ENCODE assay signal across 13 cellular contexts in the genomic region with DNA sequence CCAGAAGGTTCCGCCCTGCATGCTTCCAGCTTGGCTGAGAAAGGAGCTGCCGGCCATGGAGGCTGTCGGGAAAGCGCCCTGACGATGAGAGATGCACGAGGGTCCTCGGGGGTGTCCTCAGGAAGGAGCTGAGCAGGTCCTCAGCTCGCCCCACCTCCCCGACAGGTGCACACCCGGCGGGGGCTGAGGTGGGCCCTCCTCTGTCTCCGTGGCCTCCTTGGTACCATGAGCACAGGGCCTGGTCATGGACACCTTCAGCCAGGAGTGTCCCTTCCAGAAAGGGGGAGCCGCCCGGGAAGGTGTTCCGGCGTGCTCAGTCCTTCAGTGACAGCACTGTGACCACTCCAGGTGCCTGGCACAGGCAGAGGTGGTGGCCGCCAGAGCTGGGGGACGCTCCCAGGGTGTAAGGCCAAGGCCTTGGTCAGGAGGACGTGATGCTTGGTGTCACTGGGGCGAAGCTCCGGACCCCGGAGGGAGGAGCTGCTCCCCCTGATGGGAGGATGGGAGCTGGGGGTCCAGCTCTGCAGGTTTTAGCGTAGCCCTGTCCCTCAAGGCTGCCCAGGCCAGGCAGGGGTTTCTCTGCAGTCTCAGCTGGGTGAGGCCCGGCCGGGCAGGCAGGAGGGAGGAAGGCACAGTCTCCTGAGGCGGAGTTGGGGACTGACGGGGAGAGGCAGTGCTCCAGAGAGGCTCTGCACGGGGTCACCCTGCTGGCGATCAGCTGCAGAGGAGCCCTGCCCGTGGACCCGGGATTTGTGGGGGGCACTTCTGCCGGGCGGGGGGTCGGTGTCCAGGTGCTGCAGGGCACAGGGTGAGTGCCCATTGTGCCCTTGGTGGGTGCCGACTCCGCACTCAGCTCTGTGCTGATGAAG. TPM values are rescaled to one million over a fixed set of nuclear protein-coding genes. Genes with fewer than 3 reads are reported as not detected.
DNase-seq lines count a peak whose midpoint lies in the region; ATAC-seq and TF ChIP-seq lines count a peak whose summit lies in the region.
"Had no signal": no experiment of that assay in that cellular context is flagged by ENCODE, and none has a peak within 500 bp of the region (broad histone marks: within the 10 kb centered on the region; RNA-seq: fewer than 3 reads in every experiment).

No MANE protein-coding gene starts in this region.

- H3K36me3 Mint-ChIP-seq in endodermal cell (ENCODE audit: low read depth): no peaks in the 10 kb centered on the region
- H3K36me3 Mint-ChIP-seq in activated T-helper 1 cell treated with anti-CD3 and anti-CD28 coated beads, Interleukin-12 subunit alpha, Interleukin-12 subunit beta, Interleukin-2, Interleukin-4 antibody, amounts not matched to agents 30 ng/mL and 10 ng/mL and 1 ng/mL, durations not matched to agents 14 hours and 24 hours and 36 hours (ENCODE audit: low read depth): peaks cover 1% of the 10 kb centered on the region
- H3K36me3 Mint-ChIP-seq: activated CD8-positive, alpha-beta memory T cell treated with anti-CD3 and anti-CD28 coated beads, Interleukin-2, amount 10 ng/mL, durations not matched to agents 7 days and 5 days had no signal

- intact Hi-C loops in A673 (cut with micrococcal nuclease; ENCODE audit: unreplicated experiment): no loop called here
- intact Hi-C loops in ovary (cut with DNase I): loop anchor here in 1 of 4 donors (10.0 kb wide), 1 partner anchor 305 kb away; no protein-coding TSS in a partner anchor
- intact Hi-C loops in activated T-helper 1 cell treated with anti-CD3 and anti-CD28 coated beads, Interleukin-12 subunit alpha, Interleukin-12 subunit beta, Interleukin-2, Interleukin-4 antibody, amounts not matched to agents 30 ng/mL and 10 ng/mL and 1 ng/mL, durations not matched to agents 14 hours and 24 hours and 36 hours (cut with micrococcal nuclease): no loop called here

- H3K9me3 ChIP-seq in A673 (ENCODE audit: low read depth, low read length, poor library complexity, severe bottlenecking) (no peaks in the 10 kb centered on the region), endodermal cell (ENCODE audit: control insufficient read depth, low read length) (peaks cover 8% of the 10 kb centered on the region), ovary (no peaks in the 10 kb centered on the region)
- H3K9me3 ChIP-seq: BE2C had no signal

- no peak overlapping the region for H3K4me3 Mint-ChIP-seq in endodermal cell
- H3K4me3 Mint-ChIP-seq in activated T-helper 1 cell treated with anti-CD3 and anti-CD28 coated beads, Interleukin-12 subunit alpha, Interleukin-12 subunit beta, Interleukin-2, Interleukin-4 antibody, amounts not matched to agents 30 ng/mL and 10 ng/mL and 1 ng/mL, durations not matched to agents 14 hours and 24 hours and 36 hours: no peak overlapping the region
- H3K4me3 Mint-ChIP-seq: activated CD8-positive, alpha-beta memory T cell treated with anti-CD3 and anti-CD28 coated beads, Interleukin-2, amount 10 ng/mL, durations not matched to agents 7 days and 5 days had no signal

- ATAC-seq in GM18868 (IDR thresholded peaks at IDR 0.05; ENCODE audit: unreplicated experiment): no peak
- ATAC-seq in GM18907 (IDR thresholded peaks at IDR 0.05; ENCODE audit: unreplicated experiment): no peak
- ATAC-seq: activated CD8-positive, alpha-beta memory T cell treated with anti-CD3 and anti-CD28 coated beads, Interleukin-2, amount 10 ng/mL, durations not matched to agents 7 days and 5 days had no signal

- H3K27me3 ChIP-seq in A673 (replicated peaks; ENCODE audit: insufficient read depth, low read depth, low read length, poor library complexity) (no peaks in the 10 kb centered on the region), endodermal cell (ENCODE audit: control insufficient read depth, insufficient read depth, low read length, poor library complexity, severe bottlenecking) (no peaks in the 10 kb centered on the region), ovary (no peaks in the 10 kb centered on the region)

- no peaks in the 10 kb centered on the region for H3K36me3 ChIP-seq in A673 (ENCODE audit: insufficient read depth, low read length, poor library complexity, severe bottlenecking)
- H3K36me3 ChIP-seq in endodermal cell (ENCODE audit: control insufficient read depth, insufficient read depth, low read length): no peaks in the 10 kb centered on the region
- no peaks in the 10 kb centered on the region for H3K36me3 ChIP-seq in ovary
- H3K36me3 ChIP-seq: BE2C had no signal

- H3K9ac ChIP-seq in endodermal cell (ENCODE audit: extremely low read depth, low read length, poor library complexity, severe bottlenecking): no peak overlapping the region

- peaks cover 2% of the 10 kb centered on the region for H3K27me3 Mint-ChIP-seq in endodermal cell (ENCODE audit: insufficient read depth)
- H3K27me3 Mint-ChIP-seq in activated T-helper 1 cell treated with anti-CD3 and anti-CD28 coated beads, Interleukin-12 subunit alpha, Interleukin-12 subunit beta, Interleukin-2, Interleukin-4 antibody, amounts not matched to agents 30 ng/mL and 10 ng/mL and 1 ng/mL, durations not matched to agents 14 hours and 24 hours and 36 hours (ENCODE audit: insufficient read depth): peaks cover 2% of the 10 kb centered on the region

- H3K4me3 ChIP-seq in A673 (ENCODE audit: low read depth, low read length, poor library complexity, severe bottlenecking): peak overlapping the region; percentile 25
- H3K4me3 ChIP-seq in endodermal cell (ENCODE audit: low read length): no peak overlapping the region
- H3K4me3 ChIP-seq in ovary: peak overlapping the region; percentile 40

- WGBS in endodermal cell (ENCODE audit: insufficient coverage in 1 of 2, insufficient read length in 1 of 2), 2 experiments: 92 to 94% methylated on average over 28 to 36 of the region's 36 CpGs
- WGBS in ovary, 3 donors: 79 to 82% (median 79%) methylated on average over 34 to 36 of the region's 36 CpGs

- BruUV-seq in A673 (replicated peaks; lab: Mats Ljungman, UMichigan): no TSS peak

- H3K9me3 Mint-ChIP-seq in endodermal cell: peaks cover 16% of the 10 kb centered on the region
- H3K9me3 Mint-ChIP-seq in activated T-helper 1 cell treated with anti-CD3 and anti-CD28 coated beads, Interleukin-12 subunit alpha, Interleukin-12 subunit beta, Interleukin-2, Interleukin-4 antibody, amounts not matched to agents 30 ng/mL and 10 ng/mL and 1 ng/mL, durations not matched to agents 14 hours and 24 hours and 36 hours: no peaks in the 10 kb centered on the region

- CTCF ChIA-PET in A673 (lab: Charles Lee) (no interaction called here), HEK293T (lab: Yijun Ruan, JAX) (no interaction called here)

- H3K27ac Mint-ChIP-seq in endodermal cell: no peak overlapping the region
- no peak overlapping the region for H3K27ac Mint-ChIP-seq in activated T-helper 1 cell treated with anti-CD3 and anti-CD28 coated beads, Interleukin-12 subunit alpha, Interleukin-12 subunit beta, Interleukin-2, Interleukin-4 antibody, amounts not matched to agents 30 ng/mL and 10 ng/mL and 1 ng/mL, durations not matched to agents 14 hours and 24 hours and 36 hours
- H3K27ac Mint-ChIP-seq: activated CD8-positive, alpha-beta memory T cell treated with anti-CD3 and anti-CD28 coated beads, Interleukin-2, amount 10 ng/mL, durations not matched to agents 7 days and 5 days had no signal

- no peak for DNase-seq in A673 (ENCODE audit: low spot score)
- DNase-seq in HEK293T (ENCODE audit: extremely low spot score): peak; percentile 7
- peak; percentile 55 for DNase-seq in endodermal cell
- DNase-seq in ovary: no peak
- no peak for DNase-seq in SHP77 (lab: John Stamatoyannopoulos, UW)
- no peak for DNase-seq in activated T-helper 1 cell treated with anti-CD3 and anti-CD28 coated beads, Interleukin-12 subunit alpha, Interleukin-12 subunit beta, Interleukin-2, Interleukin-4 antibody, amounts not matched to agents 30 ng/mL and 10 ng/mL and 1 ng/mL, durations not matched to agents 14 hours and 24 hours and 36 hours (ENCODE audit: low spot score)
- DNase-seq: activated CD8-positive, alpha-beta memory T cell treated with anti-CD3 and anti-CD28 coated beads, Interleukin-2, amount 10 ng/mL, durations not matched to agents 7 days and 5 days; BE2C; KBM-7; NCI-H187 treated with DMSO at 0.1 percent for 48 hours; stimulated activated CD4-positive, alpha-beta T cell treated with anti-CD3 and anti-CD28 coated beads, Interleukin-4, amount 100 ng/mL, for 4 hours had no signal

- TF ChIP-seq EP300 in ovary (IDR thresholded peaks at IDR 0.05): no peak

- no peak for TF ChIP-seq POLR2A in ovary (IDR thresholded peaks at IDR 0.05)

- TF ChIP-seq CTCF in A673 (conservative IDR thresholded peaks at IDR 0.05; ENCODE audit: low read depth, low read length) (no peak), endodermal cell (conservative IDR thresholded peaks at IDR 0.05) (no peak), ovary (IDR thresholded peaks at IDR 0.05) (no peak)

- no peak overlapping the region for H3K27ac ChIP-seq in A673 (ENCODE audit: low read depth, low read length, poor library complexity, severe bottlenecking)
- no peak overlapping the region for H3K27ac ChIP-seq in endodermal cell (ENCODE audit: low read depth, low read length)
- H3K27ac ChIP-seq in ovary: no peak overlapping the region

- H3K4me1 Mint-ChIP-seq in endodermal cell: peaks cover 2% of the 10 kb centered on the region
- peaks cover 14% of the 10 kb centered on the region for H3K4me1 Mint-ChIP-seq in activated T-helper 1 cell treated with anti-CD3 and anti-CD28 coated beads, Interleukin-12 subunit alpha, Interleukin-12 subunit beta, Interleukin-2, Interleukin-4 antibody, amounts not matched to agents 30 ng/mL and 10 ng/mL and 1 ng/mL, durations not matched to agents 14 hours and 24 hours and 36 hours (ENCODE audit: low read depth)

- H3K4me1 ChIP-seq in A673 (ENCODE audit: insufficient read depth, low read length, poor library complexity, severe bottlenecking) (peaks cover 9% of the 10 kb centered on the region), endodermal cell (ENCODE audit: control insufficient read depth, insufficient read depth, low read length) (no peaks in the 10 kb centered on the region), ovary (ENCODE audit: insufficient read depth) (peaks cover 3% of the 10 kb centered on the region)

- POLR2A ChIA-PET in A673 (lab: Charles Lee; ENCODE audit: low non-redundant PET): no interaction called here
- POLR2A ChIA-PET in HEK293T (lab: Yijun Ruan, JAX): no interaction called here

TF ChIP-seq in HEK293T, 16 proteins besides CTCF, POLR2A, EP300 and RAD21 (continues in another document):
- TF ChIP-seq L3MBTL2 (conservative IDR thresholded peaks at IDR 0.05) (no peak), ARNT (IDR thresholded peaks at IDR 0.05) (no peak), NFRKB (IDR thresholded peaks at IDR 0.05) (no peak), ELF4 (IDR thresholded peaks at IDR 0.05) (no peak), TARDBP (IDR thresholded peaks at IDR 0.05) (no peak), FOXM1 (IDR thresholded peaks at IDR 0.05; ENCODE audit: borderline replicate concordance) (no peak)

RNA-seq across cellular contexts. Expression of gene DNAJB6, which starts 56.6 kb away (rescaled TPM):
- total RNA-seq in A673 (2021) (133 and 146 TPM in 2 replicates), endodermal cell (100 to 1,000 TPM; 126 to 174 TPM), ovary (100 to 1,000 TPM in 2 of 7 donors, 10 to 100 TPM in 5; 79.0 to 106 (median 86.7) TPM)
- 121 TPM for polyA plus RNA-seq in endodermal cell (2013, experiment 1 of 2)
- 112 TPM for polyA plus RNA-seq in endodermal cell (2013, experiment 2 of 2)
- polyA plus RNA-seq in ovary: 100 to 1,000 TPM; 106 to 154 TPM
- total RNA-seq in activated T-helper 1 cell treated with anti-CD3 and anti-CD28 coated beads, Interleukin-12 subunit alpha, Interleukin-12 subunit beta, Interleukin-2, Interleukin-4 antibody, amounts not matched to agents 30 ng/mL and 10 ng/mL and 1 ng/mL, durations not matched to agents 14 hours and 24 hours and 36 hours: 127 and 137 TPM in 2 replicates

Comparison
In these comparisons a context has a peak if more than half of its experiments do, and no peak if none do; other contexts are left out.
1. DNase-seq: peak in HEK293T (single experiment) and endodermal cell (single experiment); none in A673 (single experiment), ovary (0 of 5), SHP77 (0 of 2) and activated T-helper 1 cell treated with anti-CD3 and anti-CD28 coated beads, Interleukin-12 subunit alpha, Interleukin-12 subunit beta, Interleukin-2, Interleukin-4 antibody, amounts not matched to agents 30 ng/mL and 10 ng/mL and 1 ng/mL, durations not matched to agents 14 hours and 24 hours and 36 hours (single experiment).